ENCODE assay signal across 11 cellular contexts in genomic region chr5:76874088-76874581, GRCh38. TPM values are rescaled to one million over a fixed set of nuclear protein-coding genes. Genes with fewer than 3 reads are reported as not detected.
DNase-seq lines count a peak whose midpoint lies in the region; ATAC-seq lines count a peak whose summit lies in the region.
"Had no signal": no experiment of that assay in that cellular context is flagged by ENCODE, and none has a peak within 500 bp of the region (broad histone marks: within the 10 kb centered on the region; RNA-seq: fewer than 3 reads in every experiment).

No MANE protein-coding gene starts in this region.

- ATAC-seq in esophagus mucosa, result peak; percentile 23
- ATAC-seq in HG02678 (IDR thresholded peaks at IDR 0.05; ENCODE audit: unreplicated experiment), result no peak
- ATAC-seq: activated T-cell treated with anti-CD3 and anti-CD28 coated beads, Interleukin-2, amount 50 U/mL, for 4 hours; heart right ventricle had no signal

- peak; percentile 80 for DNase-seq in DMS53 (lab: John Stamatoyannopoulos, UW)
- DNase-seq in HT1080 (ENCODE audit: low read depth), result peak; percentile 27
- peak; percentile 83 for DNase-seq in NCI-H510A treated with DMSO at 0.1 percent for 48 hours (lab: John Stamatoyannopoulos, UW)
- no peak for DNase-seq in NCI-H226
- DNase-seq in inferior parietal cortex (ENCODE audit: extremely low spot score), result no peak
- DNase-seq in activated effector memory CD4-positive, alpha-beta T cell treated with Interleukin-2 at 50 U/mL for 16 hours, result no peak
- DNase-seq: activated T-cell treated with anti-CD3 and anti-CD28 coated beads, Interleukin-2, amount 50 U/mL, for 4 hours; heart right ventricle; testis had no signal

RNA-seq across cellular contexts. Expression of gene S100Z, which starts 24.3 kb away (rescaled TPM):
- not detected in 2 replicates for total RNA-seq in HT1080 (2014; rRNA removed; shearing (Covaris generic))
- not detected in 2 replicates for polyA plus RNA-seq in HT1080 (2015; cell fraction: cytosol; rRNA removed)
- not detected in 2 replicates for polyA plus RNA-seq in HT1080 (2015; cell fraction: nucleus; rRNA removed)
- total RNA-seq in esophagus mucosa, result 0.40 TPM

RNA-seq across cellular contexts. Expression of gene F2RL1, which starts 55.3 kb away (rescaled TPM):
- total RNA-seq in HT1080 (2014; rRNA removed; shearing (Covaris generic)), result 20.1 and 25.9 TPM in 2 replicates
- polyA plus RNA-seq in HT1080 (2015; cell fraction: cytosol; rRNA removed), result 44.9 and 50.7 TPM in 2 replicates
- 39.9 and 43.3 TPM in 2 replicates for polyA plus RNA-seq in HT1080 (2015; cell fraction: nucleus; rRNA removed)
- 12.0 TPM for total RNA-seq in esophagus mucosa

Comparison
In these comparisons a context has a peak if more than half of its experiments do, and no peak if none do; other contexts are left out.
1. DNase-seq: peak in DMS53 (single experiment), HT1080 (single experiment) and NCI-H510A treated with DMSO at 0.1 percent for 48 hours (single experiment); none in NCI-H226 (single experiment), inferior parietal cortex (single experiment) and activated effector memory CD4-positive, alpha-beta T cell treated with Interleukin-2 at 50 U/mL for 16 hours (single experiment).